In the genomic region with DNA sequence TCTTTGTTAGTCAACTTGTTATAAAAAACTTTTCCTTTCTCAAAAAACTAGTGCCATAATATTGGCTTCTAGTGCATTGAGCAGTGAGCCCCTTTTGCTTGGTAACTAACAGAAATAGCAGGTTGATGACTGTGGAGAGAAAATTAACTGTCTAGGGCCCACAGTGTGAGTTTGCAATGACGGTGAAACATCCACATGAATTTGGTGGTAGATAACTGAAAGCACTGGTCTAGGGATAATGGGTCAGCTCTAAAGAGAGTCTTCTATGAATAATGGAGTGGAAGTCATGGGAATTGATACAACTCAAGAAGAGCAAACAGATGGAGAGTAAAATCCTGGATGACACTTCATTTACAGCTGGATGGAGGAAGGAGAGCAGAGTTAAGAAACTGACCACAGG, we compare ENCODE assay signal across 28 cellular contexts.
"Had no signal": no experiment of that assay in that cellular context is flagged by ENCODE, and none has a peak within 500 bp of the region (broad histone marks: within the 10 kb centered on the region; RNA-seq: fewer than 3 reads in every experiment).

No MANE protein-coding gene starts in this region.

- ATAC-seq: activated CD8-positive, alpha-beta T cell treated with anti-CD3 and anti-CD28 coated beads, Interleukin-2, amount 10 ng/mL, durations not matched to agents 7 days and 5 days; gastrocnemius medialis; left ventricle myocardium superior; right lobe of liver; stimulated activated effector memory CD8-positive, alpha-beta T cell treated with anti-CD3 and anti-CD28 coated beads, Interleukin-12 subunit alpha, Interleukin-12 subunit beta, amount 100 ng/mL, for 72 hours; stimulated activated naive CD8-positive, alpha-beta T cell treated with anti-CD3 and anti-CD28 coated beads, Interleukin-15, amount 100 ng/mL, for 72 hours had no signal

- H3K36me3 ChIP-seq: esophagus squamous epithelium, gastrocnemius medialis, neutrophil, pancreas, right lobe of liver, transverse colon, WERI-Rb-1 had no signal

- H3K27ac Mint-ChIP-seq: activated CD8-positive, alpha-beta T cell treated with anti-CD3 and anti-CD28 coated beads, Interleukin-2, amount 10 ng/mL, durations not matched to agents 7 days and 5 days; activated naive CD4-positive, alpha-beta T cell treated with anti-CD3 and anti-CD28 coated beads, Interleukin-2, amount 50 U/mL, for 24 hours; brain; memory B cell; nephron; stimulated activated effector memory CD8-positive, alpha-beta T cell treated with anti-CD3 and anti-CD28 coated beads, Interleukin-12 subunit alpha, Interleukin-12 subunit beta, amount 100 ng/mL, for 72 hours; stimulated activated naive CD8-positive, alpha-beta T cell treated with anti-CD3 and anti-CD28 coated beads, Interleukin-15, amount 100 ng/mL, for 72 hours; T-helper 2 cell treated with Interferon-gamma antibody and Interleukin-4, amounts not matched to agents 5 μg/mL and 100 μg/mL, for 36 hours had no signal

- H3K27me3 Mint-ChIP-seq: brain had no signal

- H3K4me3 Mint-ChIP-seq: activated CD8-positive, alpha-beta T cell treated with anti-CD3 and anti-CD28 coated beads, Interleukin-2, amount 10 ng/mL, durations not matched to agents 7 days and 5 days; activated naive CD4-positive, alpha-beta T cell treated with anti-CD3 and anti-CD28 coated beads, Interleukin-2, amount 50 U/mL, for 24 hours; brain; memory B cell; nephron; stimulated activated effector memory CD8-positive, alpha-beta T cell treated with anti-CD3 and anti-CD28 coated beads, Interleukin-12 subunit alpha, Interleukin-12 subunit beta, amount 100 ng/mL, for 72 hours; stimulated activated naive CD8-positive, alpha-beta T cell treated with anti-CD3 and anti-CD28 coated beads, Interleukin-15, amount 100 ng/mL, for 72 hours; T-helper 2 cell treated with Interferon-gamma antibody and Interleukin-4, amounts not matched to agents 5 μg/mL and 100 μg/mL, for 36 hours had no signal

- H3K9me3 Mint-ChIP-seq: activated naive CD4-positive, alpha-beta T cell treated with anti-CD3 and anti-CD28 coated beads, Interleukin-2, amount 50 U/mL, for 24 hours; memory B cell; stimulated activated effector memory CD8-positive, alpha-beta T cell treated with anti-CD3 and anti-CD28 coated beads, Interleukin-12 subunit alpha, Interleukin-12 subunit beta, amount 100 ng/mL, for 72 hours; stimulated activated naive CD8-positive, alpha-beta T cell treated with anti-CD3 and anti-CD28 coated beads, Interleukin-15, amount 100 ng/mL, for 72 hours; T-helper 2 cell treated with Interferon-gamma antibody and Interleukin-4, amounts not matched to agents 5 μg/mL and 100 μg/mL, for 36 hours had no signal

- H3K4me1 Mint-ChIP-seq: activated naive CD4-positive, alpha-beta T cell treated with anti-CD3 and anti-CD28 coated beads, Interleukin-2, amount 50 U/mL, for 24 hours; nephron; stimulated activated effector memory CD8-positive, alpha-beta T cell treated with anti-CD3 and anti-CD28 coated beads, Interleukin-12 subunit alpha, Interleukin-12 subunit beta, amount 100 ng/mL, for 72 hours; stimulated activated naive CD8-positive, alpha-beta T cell treated with anti-CD3 and anti-CD28 coated beads, Interleukin-15, amount 100 ng/mL, for 72 hours had no signal

- H3K27me3 ChIP-seq: gastrocnemius medialis, right lobe of liver, transverse colon had no signal

- DNase-seq: activated CD4-positive, alpha-beta T cell treated with anti-CD3 and anti-CD28 coated beads for 1 hour; activated CD4-positive, alpha-beta T cell treated with anti-CD3 and anti-CD28 coated beads, Interleukin-2, amount 50 U/mL, for 1 hour; activated CD8-positive, alpha-beta T cell treated with anti-CD3 and anti-CD28 coated beads, Interleukin-2, amount 10 ng/mL, durations not matched to agents 7 days and 5 days; activated gamma-delta T cell treated with Interleukin-2 at 50 U/mL for 16 hours; anterior cingulate cortex; central memory CD4-positive, alpha-beta T cell; dermis blood vessel endothelial cell; effector CD8-positive, alpha-beta T cell; esophagus squamous epithelium; gastrocnemius medialis; head of caudate nucleus; left ventricle myocardium superior; pancreas; right lobe of liver; stimulated activated CD4-positive, alpha-beta T cell treated with anti-CD3 and anti-CD28 coated beads, Interleukin-2, amount 100 ng/mL, for 24 hours; stimulated activated naive CD8-positive, alpha-beta T cell treated with anti-CD3 and anti-CD28 coated beads, Interleukin-15, amount 100 ng/mL, for 72 hours; transverse colon; WERI-Rb-1 had no signal

- H3K4me1 ChIP-seq: esophagus squamous epithelium, gastrocnemius medialis, pancreas, right lobe of liver, transverse colon had no signal

- H3K9me3 ChIP-seq: esophagus squamous epithelium, gastrocnemius medialis, neutrophil, pancreas, right lobe of liver, transverse colon had no signal

- H3K36me3 Mint-ChIP-seq: activated naive CD4-positive, alpha-beta T cell treated with anti-CD3 and anti-CD28 coated beads, Interleukin-2, amount 50 U/mL, for 24 hours; brain; memory B cell; stimulated activated effector memory CD8-positive, alpha-beta T cell treated with anti-CD3 and anti-CD28 coated beads, Interleukin-12 subunit alpha, Interleukin-12 subunit beta, amount 100 ng/mL, for 72 hours had no signal

- H3K4me3 ChIP-seq: esophagus squamous epithelium, gastrocnemius medialis, pancreas, right lobe of liver, skin epidermis, transverse colon had no signal

- FAIRE-seq: endothelial cell of umbilical vein, islet of Langerhans, pancreas had no signal

- H3K27ac ChIP-seq: esophagus squamous epithelium, gastrocnemius medialis, neutrophil, pancreas, right lobe of liver, skin epidermis, transverse colon, WERI-Rb-1 had no signal
